Comparison of ENCODE assay signal across 2 cellular contexts in genomic region chr11:29224739-29225384, GRCh38.
A peak's percentile ranks its signal among the peaks of the same experiment; 100 is the strongest.
TF ChIP-seq lines count a peak whose summit lies in the region.

No MANE protein-coding gene starts in this region.

TF ChIP-seq in GM23338, 12 proteins besides CTCF, POLR2A, EP300 and RAD21:
- no peak for TF ChIP-seq ZNF462 (CRISPR knock-in tag; IDR thresholded peaks at IDR 0.05)
- TF ChIP-seq ZNF331 (CRISPR knock-in tag; IDR thresholded peaks at IDR 0.05; ENCODE audit: low read depth): no peak
- no peak for TF ChIP-seq EZH2 (IDR thresholded peaks at IDR 0.05; ENCODE audit: low read depth, unreplicated experiment)
- TF ChIP-seq REST (IDR thresholded peaks at IDR 0.05; ENCODE audit: unreplicated experiment): no peak
- TF ChIP-seq STAT1 (IDR thresholded peaks at IDR 0.05; ENCODE audit: unreplicated experiment): no peak
TF ChIP-seq in GM23338: peak in this region for 0.

TF ChIP-seq in GM12878, 131 proteins besides CTCF, POLR2A, EP300 and RAD21 (continued from another document):
- TF ChIP-seq RELB (IDR thresholded peaks at IDR 0.05; ENCODE audit: low read depth): peak; percentile 36; the same call in 1 of the 2 replicates
- 0 out of 2 replicates have a peak, but pooled peaks have one; percentile 41 for TF ChIP-seq DPF2 (IDR thresholded peaks at IDR 0.05)
